ENCODE assay signal across 12 cellular contexts in the genomic region with DNA sequence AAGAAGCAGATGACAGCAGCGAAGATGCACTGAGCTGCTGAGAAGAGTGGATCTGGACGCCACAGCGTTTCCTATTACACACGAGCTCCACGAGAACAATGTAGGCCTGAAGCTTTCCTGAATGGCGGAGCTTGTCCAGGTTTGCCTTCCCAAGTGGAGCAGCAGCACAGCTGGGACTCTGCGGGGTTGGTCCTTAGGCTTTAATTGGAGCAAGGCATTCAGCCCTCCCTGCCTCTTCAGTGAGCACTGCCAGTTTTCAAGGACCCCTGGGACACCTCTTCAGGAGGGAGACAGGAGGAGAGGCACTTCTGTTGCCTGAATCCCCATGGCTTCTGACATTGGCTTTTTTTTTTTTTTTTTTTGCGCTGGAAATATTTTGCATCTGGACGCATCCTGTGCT.
DNase-seq lines count a peak whose midpoint lies in the region; ATAC-seq and TF ChIP-seq lines count a peak whose summit lies in the region.
"Had no signal": no experiment of that assay in that cellular context is flagged by ENCODE, and none has a peak within 500 bp of the region (broad histone marks: within the 10 kb centered on the region; RNA-seq: fewer than 3 reads in every experiment).

No MANE protein-coding gene starts in this region.

- POLR2A ChIA-PET in WTC11 (lab: Charles Lee) = interaction anchor here (0.7 kb wide), 1 partner anchor 101 kb away, joined by 7 read pairs; no protein-coding TSS in a partner anchor

- CTCF ChIA-PET in WTC11 (lab: Charles Lee) = interaction anchor here (0.6 to 0.9 kb wide), 2 partner anchors 34 to 828 kb away, joined by 3 read pairs; no protein-coding TSS in a partner anchor

- no peaks in the 10 kb centered on the region for H3K36me3 Mint-ChIP-seq in WTC11
- H3K36me3 Mint-ChIP-seq in nephron progenitor cell (ENCODE audit: low read depth) = no peaks in the 10 kb centered on the region
- no peaks in the 10 kb centered on the region for H3K36me3 Mint-ChIP-seq in progenitor cell of endocrine pancreas (ENCODE audit: insufficient read depth)

- no peak for TF ChIP-seq CTCF in WTC11 (IDR thresholded peaks at IDR 0.05)
- TF ChIP-seq CTCF in nephron progenitor cell (IDR thresholded peaks at IDR 0.05) = no peak
- TF ChIP-seq CTCF in progenitor cell of endocrine pancreas (IDR thresholded peaks at IDR 0.05; ENCODE audit: unreplicated experiment) = no peak

- no peaks in the 10 kb centered on the region for H3K27me3 Mint-ChIP-seq in WTC11 (ENCODE audit: low read depth)
- peaks cover 5% of the 10 kb centered on the region for H3K27me3 Mint-ChIP-seq in nephron progenitor cell (ENCODE audit: low read depth, poor library complexity)
- H3K27me3 Mint-ChIP-seq in progenitor cell of endocrine pancreas = no peaks in the 10 kb centered on the region

- ATAC-seq in WTC11 (peak; percentile 43), GM19397 (IDR thresholded peaks at IDR 0.05; ENCODE audit: unreplicated experiment) (no peak)

- no peak overlapping the region for H3K4me3 Mint-ChIP-seq in WTC11
- peak overlapping the region; percentile 47 for H3K4me3 Mint-ChIP-seq in nephron progenitor cell
- H3K4me3 Mint-ChIP-seq in progenitor cell of endocrine pancreas (ENCODE audit: low read depth) = no peak overlapping the region

- no peak overlapping the region for H3K27ac Mint-ChIP-seq in WTC11
- H3K27ac Mint-ChIP-seq in nephron progenitor cell = no peak overlapping the region
- H3K27ac Mint-ChIP-seq in progenitor cell of endocrine pancreas = no peak overlapping the region

- H3K4me1 Mint-ChIP-seq in WTC11 = peaks cover 9% of the 10 kb centered on the region
- peaks cover 37% of the 10 kb centered on the region for H3K4me1 Mint-ChIP-seq in nephron progenitor cell
- peaks cover 3% of the 10 kb centered on the region for H3K4me1 Mint-ChIP-seq in progenitor cell of endocrine pancreas (ENCODE audit: low read depth)

- H3K9me3 Mint-ChIP-seq in WTC11 (no peaks in the 10 kb centered on the region), nephron progenitor cell (peaks cover 8% of the 10 kb centered on the region), progenitor cell of endocrine pancreas (ENCODE audit: low read depth) (no peaks in the 10 kb centered on the region)

- DNase-seq in DMS 273 (lab: John Stamatoyannopoulos, UW; ENCODE audit: unreplicated experiment) = peak; percentile 92
- peak; percentile 52 for DNase-seq in NCI-H2029 (lab: John Stamatoyannopoulos, UW)
- DNase-seq in WTC11 (ENCODE audit: low spot score) = no peak
- no peak for DNase-seq in nephron progenitor cell
- DNase-seq in NOMO-1 treated with dmso at 0.1 percent for 144 hours (lab: John Stamatoyannopoulos, UW; ENCODE audit: unreplicated experiment) = no peak
- DNase-seq in stimulated activated CD4-positive, alpha-beta T cell treated with anti-CD3 and anti-CD28 coated beads, Interleukin-4, amount 100 ng/mL, for 24 hours = no peak
- DNase-seq in progenitor cell of endocrine pancreas (ENCODE audit: low spot score, unreplicated experiment) = no peak
- DNase-seq: activated CD4-positive, alpha-beta T cell treated with anti-CD3 and anti-CD28 coated beads for 4 hours; left lung; SW 1271; uterus had no signal

TF ChIP-seq in WTC11, 78 proteins besides CTCF, POLR2A, EP300 and RAD21:
- TF ChIP-seq, protein P1, sequence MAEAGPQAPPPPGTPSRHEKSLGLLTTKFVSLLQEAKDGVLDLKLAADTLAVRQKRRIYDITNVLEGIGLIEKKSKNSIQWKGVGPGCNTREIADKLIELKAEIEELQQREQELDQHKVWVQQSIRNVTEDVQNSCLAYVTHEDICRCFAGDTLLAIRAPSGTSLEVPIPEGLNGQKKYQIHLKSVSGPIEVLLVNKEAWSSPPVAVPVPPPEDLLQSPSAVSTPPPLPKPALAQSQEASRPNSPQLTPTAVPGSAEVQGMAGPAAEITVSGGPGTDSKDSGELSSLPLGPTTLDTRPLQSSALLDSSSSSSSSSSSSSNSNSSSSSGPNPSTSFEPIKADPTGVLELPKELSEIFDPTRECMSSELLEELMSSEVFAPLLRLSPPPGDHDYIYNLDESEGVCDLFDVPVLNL (CRISPR knock-in tag; IDR thresholded peaks at IDR 0.05; ENCODE audit: borderline replicate concordance, low read depth) = no peak
- TF ChIP-seq, protein P2, sequence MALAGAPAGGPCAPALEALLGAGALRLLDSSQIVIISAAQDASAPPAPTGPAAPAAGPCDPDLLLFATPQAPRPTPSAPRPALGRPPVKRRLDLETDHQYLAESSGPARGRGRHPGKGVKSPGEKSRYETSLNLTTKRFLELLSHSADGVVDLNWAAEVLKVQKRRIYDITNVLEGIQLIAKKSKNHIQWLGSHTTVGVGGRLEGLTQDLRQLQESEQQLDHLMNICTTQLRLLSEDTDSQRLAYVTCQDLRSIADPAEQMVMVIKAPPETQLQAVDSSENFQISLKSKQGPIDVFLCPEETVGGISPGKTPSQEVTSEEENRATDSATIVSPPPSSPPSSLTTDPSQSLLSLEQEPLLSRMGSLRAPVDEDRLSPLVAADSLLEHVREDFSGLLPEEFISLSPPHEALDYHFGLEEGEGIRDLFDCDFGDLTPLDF (CRISPR knock-in tag; IDR thresholded peaks at IDR 0.05) = no peak
- TF ChIP-seq ZNF121 (CRISPR knock-in tag; IDR thresholded peaks at IDR 0.05) = no peak
- TF ChIP-seq OVOL2 (CRISPR knock-in tag; IDR thresholded peaks at IDR 0.05; ENCODE audit: borderline replicate concordance) = no peak
- TF ChIP-seq HMGA2 (CRISPR knock-in tag; IDR thresholded peaks at IDR 0.05) = no peak
- TF ChIP-seq, protein P3, sequence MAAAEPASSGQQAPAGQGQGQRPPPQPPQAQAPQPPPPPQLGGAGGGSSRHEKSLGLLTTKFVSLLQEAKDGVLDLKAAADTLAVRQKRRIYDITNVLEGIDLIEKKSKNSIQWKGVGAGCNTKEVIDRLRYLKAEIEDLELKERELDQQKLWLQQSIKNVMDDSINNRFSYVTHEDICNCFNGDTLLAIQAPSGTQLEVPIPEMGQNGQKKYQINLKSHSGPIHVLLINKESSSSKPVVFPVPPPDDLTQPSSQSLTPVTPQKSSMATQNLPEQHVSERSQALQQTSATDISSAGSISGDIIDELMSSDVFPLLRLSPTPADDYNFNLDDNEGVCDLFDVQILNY (CRISPR knock-in tag; IDR thresholded peaks at IDR 0.05) = no peak
- TF ChIP-seq, protein P4, sequence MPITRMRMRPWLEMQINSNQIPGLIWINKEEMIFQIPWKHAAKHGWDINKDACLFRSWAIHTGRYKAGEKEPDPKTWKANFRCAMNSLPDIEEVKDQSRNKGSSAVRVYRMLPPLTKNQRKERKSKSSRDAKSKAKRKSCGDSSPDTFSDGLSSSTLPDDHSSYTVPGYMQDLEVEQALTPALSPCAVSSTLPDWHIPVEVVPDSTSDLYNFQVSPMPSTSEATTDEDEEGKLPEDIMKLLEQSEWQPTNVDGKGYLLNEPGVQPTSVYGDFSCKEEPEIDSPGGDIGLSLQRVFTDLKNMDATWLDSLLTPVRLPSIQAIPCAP (CRISPR knock-in tag; IDR thresholded peaks at IDR 0.05) = no peak
- no peak for TF ChIP-seq MXD4 (CRISPR knock-in tag; IDR thresholded peaks at IDR 0.05; ENCODE audit: borderline replicate concordance)

Comparison
In these comparisons a context has a peak if more than half of its experiments do, and no peak if none do; other contexts are left out.
1. DNase-seq: peak in DMS 273 (single experiment) and NCI-H2029 (single experiment); none in WTC11 (single experiment), nephron progenitor cell (single experiment), NOMO-1 treated with dmso at 0.1 percent for 144 hours (single experiment), stimulated activated CD4-positive, alpha-beta T cell treated with anti-CD3 and anti-CD28 coated beads, Interleukin-4, amount 100 ng/mL, for 24 hours (single experiment) and progenitor cell of endocrine pancreas (single experiment).